Comparison of ENCODE assay signal across 8 cellular contexts in genomic region chr1:180151508-180151907, GRCh38. TPM values are rescaled to one million over a fixed set of nuclear protein-coding genes. Genes with fewer than 3 reads are reported as not detected.
A peak's percentile ranks its signal among the peaks of the same experiment; 100 is the strongest.
DNase-seq lines count a peak whose midpoint lies in the region; ATAC-seq and TF ChIP-seq lines count a peak whose summit lies in the region.

No MANE protein-coding gene starts in this region.

- TF ChIP-seq CTCF in CD14-positive monocyte (IDR thresholded peaks at IDR 0.05): no peak

- H3K4me1 Mint-ChIP-seq in CD14-positive monocyte: peaks cover 47% of the 10 kb centered on the region
- H3K4me1 Mint-ChIP-seq in activated T-helper 1 cell treated with anti-CD3 and anti-CD28 coated beads, Interleukin-12 subunit alpha, Interleukin-12 subunit beta, Interleukin-2, Interleukin-4 antibody, amounts not matched to agents 30 ng/mL and 10 ng/mL and 1 ng/mL, durations not matched to agents 14 hours and 24 hours and 36 hours (ENCODE audit: low read depth): peaks cover 26% of the 10 kb centered on the region
- peaks cover 11 to 24% (median 20%) of the 10 kb centered on the region in 4 donors for H3K4me1 Mint-ChIP-seq in naive thymus-derived CD8-positive, alpha-beta T cell

- H3K27ac Mint-ChIP-seq in CD14-positive monocyte: peak overlapping the region; percentile 83 to 96 (median 89)
- H3K27ac Mint-ChIP-seq in activated T-helper 1 cell treated with anti-CD3 and anti-CD28 coated beads, Interleukin-12 subunit alpha, Interleukin-12 subunit beta, Interleukin-2, Interleukin-4 antibody, amounts not matched to agents 30 ng/mL and 10 ng/mL and 1 ng/mL, durations not matched to agents 14 hours and 24 hours and 36 hours: no peak overlapping the region
- no peak overlapping the region for H3K27ac Mint-ChIP-seq in naive thymus-derived CD8-positive, alpha-beta T cell

- no peak overlapping the region for H3K4me3 Mint-ChIP-seq in CD14-positive monocyte
- H3K4me3 Mint-ChIP-seq in activated T-helper 1 cell treated with anti-CD3 and anti-CD28 coated beads, Interleukin-12 subunit alpha, Interleukin-12 subunit beta, Interleukin-2, Interleukin-4 antibody, amounts not matched to agents 30 ng/mL and 10 ng/mL and 1 ng/mL, durations not matched to agents 14 hours and 24 hours and 36 hours: no peak overlapping the region
- H3K4me3 Mint-ChIP-seq in naive thymus-derived CD8-positive, alpha-beta T cell: no peak overlapping the region

- peaks cover under 1% of the 10 kb centered on the region in 2 donors for H3K36me3 Mint-ChIP-seq in CD14-positive monocyte
- no peaks in the 10 kb centered on the region for H3K36me3 Mint-ChIP-seq in activated T-helper 1 cell treated with anti-CD3 and anti-CD28 coated beads, Interleukin-12 subunit alpha, Interleukin-12 subunit beta, Interleukin-2, Interleukin-4 antibody, amounts not matched to agents 30 ng/mL and 10 ng/mL and 1 ng/mL, durations not matched to agents 14 hours and 24 hours and 36 hours (ENCODE audit: low read depth)
- H3K36me3 Mint-ChIP-seq in naive thymus-derived CD8-positive, alpha-beta T cell: no peaks in the 10 kb centered on the region

- intact Hi-C loops in CD14-positive monocyte (cut with micrococcal nuclease): loop anchor here in 1 of 2 donors (5.0 to 10.0 kb wide), 2 partner anchors 34 to 267 kb away; partner anchors contain the start of gene TOR1AIP1
- intact Hi-C loops in activated T-helper 1 cell treated with anti-CD3 and anti-CD28 coated beads, Interleukin-12 subunit alpha, Interleukin-12 subunit beta, Interleukin-2, Interleukin-4 antibody, amounts not matched to agents 30 ng/mL and 10 ng/mL and 1 ng/mL, durations not matched to agents 14 hours and 24 hours and 36 hours (cut with micrococcal nuclease): no loop called here

- ATAC-seq in HG02870 (IDR thresholded peaks at IDR 0.05; ENCODE audit: unreplicated experiment): no peak
- ATAC-seq in naive thymus-derived CD8-positive, alpha-beta T cell: no peak

- peaks cover 0 to 5% (median 0%) of the 10 kb centered on the region in 3 donors for H3K27me3 Mint-ChIP-seq in CD14-positive monocyte (ENCODE audit: low read depth in 3 of 3)
- H3K27me3 Mint-ChIP-seq in activated T-helper 1 cell treated with anti-CD3 and anti-CD28 coated beads, Interleukin-12 subunit alpha, Interleukin-12 subunit beta, Interleukin-2, Interleukin-4 antibody, amounts not matched to agents 30 ng/mL and 10 ng/mL and 1 ng/mL, durations not matched to agents 14 hours and 24 hours and 36 hours (ENCODE audit: insufficient read depth): peaks cover 4% of the 10 kb centered on the region
- H3K27me3 Mint-ChIP-seq in naive thymus-derived CD8-positive, alpha-beta T cell: no peaks in the 10 kb centered on the region

- H3K9me3 Mint-ChIP-seq in CD14-positive monocyte: peaks cover 0 to 3% (median 0%) of the 10 kb centered on the region in 7 donors
- no peaks in the 10 kb centered on the region for H3K9me3 Mint-ChIP-seq in activated T-helper 1 cell treated with anti-CD3 and anti-CD28 coated beads, Interleukin-12 subunit alpha, Interleukin-12 subunit beta, Interleukin-2, Interleukin-4 antibody, amounts not matched to agents 30 ng/mL and 10 ng/mL and 1 ng/mL, durations not matched to agents 14 hours and 24 hours and 36 hours
- no peaks in the 10 kb centered on the region for H3K9me3 Mint-ChIP-seq in naive thymus-derived CD8-positive, alpha-beta T cell

- POLR2A ChIA-PET in naive thymus-derived CD8-positive, alpha-beta T cell (lab: Charles Lee): no interaction called here

- no peak for DNase-seq in CD14-positive monocyte (ENCODE audit: low spot score)
- peak; percentile 88 for DNase-seq in M059J (ENCODE audit: low read depth)
- DNase-seq in amniotic stem cell (lab: John Stamatoyannopoulos, UW): peak; percentile 34
- DNase-seq in lung microvascular endothelial cell (ENCODE audit: low read depth in 2 of 2): peak; percentile 90 to 92
- no peak for DNase-seq in HT-29 (ENCODE audit: low spot score)
- DNase-seq in activated T-helper 1 cell treated with anti-CD3 and anti-CD28 coated beads, Interleukin-12 subunit alpha, Interleukin-12 subunit beta, Interleukin-2, Interleukin-4 antibody, amounts not matched to agents 30 ng/mL and 10 ng/mL and 1 ng/mL, durations not matched to agents 14 hours and 24 hours and 36 hours (ENCODE audit: low spot score): no peak
- no peak for DNase-seq in naive thymus-derived CD8-positive, alpha-beta T cell

RNA-seq across cellular contexts. Expression of gene QSOX1, which starts 3.2 kb away (rescaled TPM):
- 10 to 100 TPM; 34.5 to 35.8 TPM for polyA plus RNA-seq in CD14-positive monocyte
- 258 and 330 TPM in 2 replicates for total RNA-seq in M059J (2014; rRNA removed; shearing (Covaris generic))
- 36.8 and 51.2 TPM in 2 replicates for total RNA-seq in lung microvascular endothelial cell
- 95.9 and 99.4 TPM in 2 replicates for total RNA-seq in HT-29 (2014; rRNA removed; shearing (Covaris generic))
- 61.4 and 63.7 TPM in 2 replicates for total RNA-seq in activated T-helper 1 cell treated with anti-CD3 and anti-CD28 coated beads, Interleukin-12 subunit alpha, Interleukin-12 subunit beta, Interleukin-2, Interleukin-4 antibody, amounts not matched to agents 30 ng/mL and 10 ng/mL and 1 ng/mL, durations not matched to agents 14 hours and 24 hours and 36 hours
- total RNA-seq in naive thymus-derived CD8-positive, alpha-beta T cell: 10 to 100 TPM; 19.9 to 23.1 TPM
- 10 to 100 TPM in 1 of 3 donors, 1 to 10 TPM in 2; 8.1 to 11.4 (median 9.8) TPM for polyA plus RNA-seq in naive thymus-derived CD8-positive, alpha-beta T cell

Comparison
In these comparisons a context has a peak if more than half of its experiments do, and no peak if none do; other contexts are left out.
1. DNase-seq: peak in M059J (single experiment), amniotic stem cell (single experiment) and lung microvascular endothelial cell (2 of 2); none in CD14-positive monocyte (single experiment), HT-29 (single experiment), activated T-helper 1 cell treated with anti-CD3 and anti-CD28 coated beads, Interleukin-12 subunit alpha, Interleukin-12 subunit beta, Interleukin-2, Interleukin-4 antibody, amounts not matched to agents 30 ng/mL and 10 ng/mL and 1 ng/mL, durations not matched to agents 14 hours and 24 hours and 36 hours (single experiment) and naive thymus-derived CD8-positive, alpha-beta T cell (0 of 10).
2. H3K27ac Mint-ChIP-seq: peak in CD14-positive monocyte (7 of 7); none in activated T-helper 1 cell treated with anti-CD3 and anti-CD28 coated beads, Interleukin-12 subunit alpha, Interleukin-12 subunit beta, Interleukin-2, Interleukin-4 antibody, amounts not matched to agents 30 ng/mL and 10 ng/mL and 1 ng/mL, durations not matched to agents 14 hours and 24 hours and 36 hours (single experiment) and naive thymus-derived CD8-positive, alpha-beta T cell (0 of 10).